Comparison of ENCODE assay signal across 8 cellular contexts in the genomic region with DNA sequence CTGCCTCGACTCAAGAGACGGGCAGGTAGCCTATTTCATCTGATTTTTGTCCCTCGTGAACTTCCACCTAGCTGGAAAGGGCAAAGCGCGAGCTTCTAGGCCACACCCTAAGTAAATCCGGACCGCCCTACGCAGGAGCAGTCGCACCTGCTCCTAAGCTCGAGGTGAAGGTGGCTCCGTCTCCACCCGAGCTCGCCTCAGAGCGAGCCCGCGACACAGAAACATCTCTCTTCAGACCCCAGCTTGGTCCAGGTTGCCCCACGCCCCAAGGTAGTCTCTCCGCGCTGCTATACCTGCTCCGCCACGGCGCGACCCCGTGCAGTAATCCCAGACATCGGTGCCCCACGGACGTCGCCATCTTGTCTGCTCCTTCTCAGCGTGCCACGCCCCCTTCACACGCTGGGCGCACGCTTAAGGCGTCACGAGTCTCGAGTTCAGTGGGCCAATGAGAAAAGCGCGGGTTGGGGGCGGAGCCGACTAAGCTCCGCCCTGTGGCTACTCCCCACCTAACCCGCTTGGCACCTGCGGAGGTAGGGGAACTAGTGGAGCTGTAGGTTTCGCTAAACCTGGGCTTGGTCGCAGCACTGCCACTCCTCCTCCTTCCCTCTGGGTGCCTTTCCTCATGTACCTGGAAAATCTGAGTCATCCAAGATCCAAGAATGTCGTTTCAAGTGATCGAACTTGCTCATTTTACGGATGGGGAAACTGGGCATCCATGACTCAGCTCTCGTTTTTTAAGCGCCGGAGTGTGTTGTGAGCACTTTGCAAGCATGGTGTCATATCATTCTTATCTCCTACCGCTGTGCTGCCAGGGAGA.
DNase-seq lines count a peak whose midpoint lies in the region; ATAC-seq and TF ChIP-seq lines count a peak whose summit lies in the region.

PISD (minus strand) TSS at position 365 of the 817 bp plus-strand sequence; CDS start at position 358, 7 bp downstream.

- in situ Hi-C loops in GM18951 (cut with MboI; ENCODE audit: low sequenced_read_pairs, unreplicated experiment) = loop anchor here (10.0 kb wide), 1 partner anchor 293 kb away; no protein-coding TSS in a partner anchor

- peaks cover 15% of the 10 kb centered on the region for H3K36me3 Mint-ChIP-seq in central memory CD8-positive, alpha-beta T cell (ENCODE audit: insufficient read depth)

- peak; percentile 85 for ATAC-seq in HG03196 (IDR thresholded peaks at IDR 0.05; ENCODE audit: unreplicated experiment)
- ATAC-seq in central memory CD8-positive, alpha-beta T cell (replicated peaks; ENCODE audit: extremely low read depth, poor library complexity, severe bottlenecking) = peak; percentile 91

- peaks cover 19% of the 10 kb centered on the region for H3K4me1 Mint-ChIP-seq in central memory CD8-positive, alpha-beta T cell

- peak within 1 kb of the TSS; percentile 95 for H3K4me3 Mint-ChIP-seq in central memory CD8-positive, alpha-beta T cell

- peak; percentile 78 for TF ChIP-seq POLR2A in GM18951 (IDR thresholded peaks at IDR 0.05; ENCODE audit: extremely low read depth, insufficient read depth, insufficient read length)

- peak; percentile 97 for DNase-seq in AG08395 (ENCODE audit: low spot score)
- DNase-seq in NCI-H345 treated with DMSO at 0.1 percent for 48 hours (lab: John Stamatoyannopoulos, UW; ENCODE audit: unreplicated experiment) = peak; percentile 89
- DNase-seq in activated CD4-positive, CD25-positive, alpha-beta regulatory T cell treated with anti-CD3 and anti-CD28 coated beads, Interleukin-2, amount 50 U/mL, for 16 hours (ENCODE audit: low read depth, low spot score) = peak; percentile 95
- peak; percentile 93 to 96 for DNase-seq in central memory CD8-positive, alpha-beta T cell (ENCODE audit: low spot score in 2 of 2)
- peak; percentile 95 for DNase-seq in iris pigment epithelial cell (ENCODE audit: low read depth)
- DNase-seq in stimulated activated CD4-positive, alpha-beta T cell treated with anti-CD3 and anti-CD28 coated beads, Interleukin-12 subunit alpha, Interleukin-12 subunit beta, amount 100 ng/mL, for 4 hours = peak; percentile 94

- no peaks in the 10 kb centered on the region for H3K9me3 Mint-ChIP-seq in central memory CD8-positive, alpha-beta T cell

- no peaks in the 10 kb centered on the region for H3K27me3 Mint-ChIP-seq in central memory CD8-positive, alpha-beta T cell

- peak within 1 kb of the TSS; percentile 99 for H3K27ac Mint-ChIP-seq in central memory CD8-positive, alpha-beta T cell (ENCODE audit: low read depth)

Comparison
In these comparisons a context has a peak if more than half of its experiments do, and no peak if none do; other contexts are left out.
1. Peak in every context shown above with its lines: DNase-seq and ATAC-seq.